19 cellular contexts compared by ENCODE assay signal in genomic region chr6:163826668-163827067, GRCh38.
"Had no signal": no experiment of that assay in that cellular context is flagged by ENCODE, and none has a peak within 500 bp of the region (broad histone marks: within the 10 kb centered on the region; RNA-seq: fewer than 3 reads in every experiment).

No MANE protein-coding gene starts in this region.

- H3K9me3 ChIP-seq: colonic mucosa, esophagus squamous epithelium, pancreas, prostate gland, tibial artery had no signal

- ATAC-seq: gastroesophageal sphincter, left cardiac atrium, left ventricle myocardium superior, pancreas had no signal

- H3K4me1 ChIP-seq: colonic mucosa, esophagus squamous epithelium, gastroesophageal sphincter, pancreas, prostate gland, tibial artery had no signal

- FAIRE-seq: keratinocyte, pancreas had no signal

- DNase-seq: caudate nucleus; colonic mucosa; dermis blood vessel endothelial cell; esophagus squamous epithelium; foreskin fibroblast; immature natural killer cell; left cardiac atrium; left ventricle myocardium superior; mesendoderm; naive B cell; occipital lobe; pancreas; stimulated activated CD4-positive, alpha-beta T cell treated with anti-CD3 and anti-CD28 coated beads, Interleukin-2, amount 100 ng/mL, for 48 hours; tibial artery had no signal

- H3K4me3 ChIP-seq: colonic mucosa, esophagus squamous epithelium, gastroesophageal sphincter, lung, pancreas, prostate gland, smooth muscle cell, tibial artery had no signal

- H3K27me3 ChIP-seq: colonic mucosa, esophagus squamous epithelium, gastroesophageal sphincter, pancreas, tibial artery had no signal

- H3K36me3 ChIP-seq: colonic mucosa, esophagus squamous epithelium, gastroesophageal sphincter, pancreas, prostate gland, tibial artery had no signal

- H3K27ac ChIP-seq: colonic mucosa, esophagus squamous epithelium, gastroesophageal sphincter, pancreas, prostate gland, tibial artery had no signal

- H3K4me2 ChIP-seq: smooth muscle cell had no signal
